ENCODE assay signal across 9 cellular contexts in the genomic region with DNA sequence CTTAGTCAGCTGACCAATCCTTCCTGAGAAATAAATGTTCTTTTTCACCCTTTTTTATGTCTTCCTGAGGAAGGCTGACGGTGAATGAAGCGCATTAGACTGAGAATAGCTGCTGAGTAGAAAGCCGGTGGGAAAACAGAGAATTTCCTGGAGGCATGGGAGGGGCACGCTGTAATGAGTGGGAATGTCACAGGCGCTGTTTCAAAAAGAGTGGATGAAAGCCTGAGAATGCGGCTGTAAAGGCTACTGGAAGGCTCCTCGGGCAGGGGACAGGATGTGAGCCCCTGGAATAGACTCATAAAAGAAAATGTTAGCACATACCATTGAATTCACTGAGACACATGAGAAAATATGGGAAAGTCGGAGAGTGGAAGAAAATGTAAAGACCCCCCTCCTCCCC. TPM values are rescaled to one million over a fixed set of nuclear protein-coding genes. Genes with fewer than 3 reads are reported as not detected.
DNase-seq lines count a peak whose midpoint lies in the region; ATAC-seq and TF ChIP-seq lines count a peak whose summit lies in the region.
"Not testable (repeated sequence)": the region's sequence is repeated elsewhere in the genome, so short reads cannot be mapped to it uniquely, and the experiment has no call there.
"Had no signal": no experiment of that assay in that cellular context is flagged by ENCODE, and none has a peak within 500 bp of the region (broad histone marks: within the 10 kb centered on the region; RNA-seq: fewer than 3 reads in every experiment).

No MANE protein-coding gene starts in this region.

- not testable (repeated sequence) for H3K27me3 Mint-ChIP-seq in Caco-2 (ENCODE audit: insufficient read depth, unreplicated experiment); T-cell; endothelial cell (ENCODE audit: unreplicated experiment)
- peaks cover 17% of the 10 kb centered on the region for H3K27me3 Mint-ChIP-seq in activated CD8-positive, alpha-beta T cell treated with anti-CD3 and anti-CD28 coated beads, Interleukin-2, amount 10 ng/mL, durations not matched to agents 7 days and 5 days (ENCODE audit: low read depth)
- peaks cover 17% of the 10 kb centered on the region for H3K27me3 Mint-ChIP-seq in activated naive CD8-positive, alpha-beta T cell treated with anti-CD3 and anti-CD28 coated beads, Interleukin-2, amount 10 ng/mL, durations not matched to agents 7 days and 5 days

- H3K27ac Mint-ChIP-seq in Caco-2 (ENCODE audit: unreplicated experiment) (peak overlapping the region; percentile 58), endothelial cell (ENCODE audit: unreplicated experiment) (peak overlapping the region; percentile 83)
- H3K27ac Mint-ChIP-seq in T-cell; activated CD8-positive, alpha-beta T cell treated with anti-CD3 and anti-CD28 coated beads, Interleukin-2, amount 10 ng/mL, durations not matched to agents 7 days and 5 days: not testable (repeated sequence)
- H3K27ac Mint-ChIP-seq in activated naive CD8-positive, alpha-beta T cell treated with anti-CD3 and anti-CD28 coated beads, Interleukin-2, amount 10 ng/mL, durations not matched to agents 7 days and 5 days, result peak overlapping the region; percentile 79

- H3K4me1 Mint-ChIP-seq in Caco-2 (ENCODE audit: low read depth, unreplicated experiment) (peaks cover 31% of the 10 kb centered on the region), T-cell (peaks cover 6 to 12% (median 7%) of the 10 kb centered on the region in 3 donors), endothelial cell (ENCODE audit: unreplicated experiment) (peaks cover 32% of the 10 kb centered on the region)
- H3K4me1 Mint-ChIP-seq in activated CD8-positive, alpha-beta T cell treated with anti-CD3 and anti-CD28 coated beads, Interleukin-2, amount 10 ng/mL, durations not matched to agents 7 days and 5 days (ENCODE audit: low read depth); activated naive CD8-positive, alpha-beta T cell treated with anti-CD3 and anti-CD28 coated beads, Interleukin-2, amount 10 ng/mL, durations not matched to agents 7 days and 5 days: not testable (repeated sequence)

- H3K4me3 Mint-ChIP-seq in Caco-2 (ENCODE audit: unreplicated experiment), result peak overlapping the region; percentile 70
- peak overlapping the region in 2 of 3 donors; percentile 31 to 49 for H3K4me3 Mint-ChIP-seq in T-cell
- peak overlapping the region; percentile 31 for H3K4me3 Mint-ChIP-seq in activated CD8-positive, alpha-beta T cell treated with anti-CD3 and anti-CD28 coated beads, Interleukin-2, amount 10 ng/mL, durations not matched to agents 7 days and 5 days
- peak overlapping the region; percentile 48 for H3K4me3 Mint-ChIP-seq in activated naive CD8-positive, alpha-beta T cell treated with anti-CD3 and anti-CD28 coated beads, Interleukin-2, amount 10 ng/mL, durations not matched to agents 7 days and 5 days
- H3K4me3 Mint-ChIP-seq in endothelial cell (ENCODE audit: unreplicated experiment), result not testable (repeated sequence)

- not testable (repeated sequence) for H3K9me3 ChIP-seq in Caco-2; trophoblast cell (ENCODE audit: insufficient read depth, low read depth, low read length)

- POLR2A ChIA-PET in Caco-2 (lab: Charles Lee), result interaction anchor here (0.6 kb wide), 1 partner anchor 164 kb away, joined by 5 read pairs; no protein-coding TSS in a partner anchor
- POLR2A ChIA-PET in T-cell (lab: Charles Lee); activated CD8-positive, alpha-beta T cell treated with anti-CD3 and anti-CD28 coated beads, Interleukin-2, amount 10 ng/mL, durations not matched to agents 7 days and 5 days (lab: Charles Lee); activated naive CD8-positive, alpha-beta T cell treated with anti-CD3 and anti-CD28 coated beads, Interleukin-2, amount 10 ng/mL, durations not matched to agents 7 days and 5 days (lab: Charles Lee): not testable (repeated sequence)

- H2AK5ac ChIP-seq in trophoblast cell (ENCODE audit: low read length), result not testable (repeated sequence)

- not testable (repeated sequence) for H3K4ac ChIP-seq in trophoblast cell (ENCODE audit: low read depth, low read length)

- H3K4me1 ChIP-seq in Caco-2, result peaks cover 56% of the 10 kb centered on the region
- not testable (repeated sequence) for H3K4me1 ChIP-seq in trophoblast cell (ENCODE audit: control insufficient read depth in 1 of 2, insufficient read depth in 2 of 2, low read length in 2 of 2)

- not testable (repeated sequence) for H3K36me3 ChIP-seq in Caco-2 (ENCODE audit: control insufficient read depth, insufficient read depth, low read length); trophoblast cell (ENCODE audit: control insufficient read depth in 1 of 2, insufficient read depth in 2 of 2, low read length in 2 of 2)

- H3K4me3 ChIP-seq in Caco-2 (ENCODE audit: low read depth, low read length), result peak overlapping the region; percentile 7; the same call in 1 of the 2 replicates
- not testable (repeated sequence) for H3K4me3 ChIP-seq in trophoblast cell (ENCODE audit: low read depth, low read length)

- CTCF ChIA-PET in Caco-2 (lab: Charles Lee), result interaction anchor here (0.6 kb wide), 1 partner anchor 9 kb away, joined by 5 read pairs; no protein-coding TSS in a partner anchor
- CTCF ChIA-PET in T-cell (lab: Charles Lee); activated CD8-positive, alpha-beta T cell treated with anti-CD3 and anti-CD28 coated beads, Interleukin-2, amount 10 ng/mL, durations not matched to agents 7 days and 5 days (lab: Charles Lee): not testable (repeated sequence)

- H3K4me2 ChIP-seq in trophoblast cell (ENCODE audit: low read length), result peak overlapping the region; percentile 36

- WGBS in trophoblast cell (ENCODE audit: extremely low coverage, insufficient coverage, insufficient read length), result no CpG with 5 or more reads among the region's 8 CpGs

- not testable (repeated sequence) for H3K9me3 Mint-ChIP-seq in Caco-2 (ENCODE audit: unreplicated experiment); T-cell; activated CD8-positive, alpha-beta T cell treated with anti-CD3 and anti-CD28 coated beads, Interleukin-2, amount 10 ng/mL, durations not matched to agents 7 days and 5 days (ENCODE audit: insufficient read depth); activated naive CD8-positive, alpha-beta T cell treated with anti-CD3 and anti-CD28 coated beads, Interleukin-2, amount 10 ng/mL, durations not matched to agents 7 days and 5 days; endothelial cell (ENCODE audit: unreplicated experiment)

- not testable (repeated sequence) for H4K12ac ChIP-seq in trophoblast cell (ENCODE audit: low read depth, low read length)

- peak; percentile 45 to 49 (median 48) for ATAC-seq in T-cell (replicated peaks in 1 of 4)
- ATAC-seq in activated CD8-positive, alpha-beta T cell treated with anti-CD3 and anti-CD28 coated beads, Interleukin-2, amount 10 ng/mL, durations not matched to agents 7 days and 5 days, result peak; percentile 40
- peak; percentile 37 for ATAC-seq in activated naive CD8-positive, alpha-beta T cell treated with anti-CD3 and anti-CD28 coated beads, Interleukin-2, amount 10 ng/mL, durations not matched to agents 7 days and 5 days (ENCODE audit: low read depth)

- H2BK120ac ChIP-seq in trophoblast cell (ENCODE audit: insufficient read depth, low read length, poor library complexity), result peak overlapping the region; percentile 76

- H3K9ac ChIP-seq in trophoblast cell (ENCODE audit: low read length), result not testable (repeated sequence)

- BruUV-seq in Caco-2 (replicated peaks; lab: Mats Ljungman, UMichigan), result TSS peak; percentile 89

- H3K79me1 ChIP-seq in trophoblast cell (ENCODE audit: low read length), result peaks cover 12% of the 10 kb centered on the region

- H4K8ac ChIP-seq in trophoblast cell (ENCODE audit: low read depth, low read length), result not testable (repeated sequence)

- DNase-seq in Caco-2 (peak in 1 of 2 experiments; percentile 9), endothelial cell (ENCODE audit: low spot score) (peak; percentile 19), lung microvascular endothelial cell (ENCODE audit: low read depth in 2 of 2) (peak; percentile 60 to 64)
- not testable (repeated sequence) for DNase-seq in T-cell; activated CD8-positive, alpha-beta T cell treated with anti-CD3 and anti-CD28 coated beads, Interleukin-2, amount 10 ng/mL, durations not matched to agents 7 days and 5 days; activated naive CD8-positive, alpha-beta T cell treated with anti-CD3 and anti-CD28 coated beads, Interleukin-2, amount 10 ng/mL, durations not matched to agents 7 days and 5 days; trophoblast cell

- H3K36me3 Mint-ChIP-seq in Caco-2 (ENCODE audit: insufficient read depth, unreplicated experiment), result peaks cover 89% of the 10 kb centered on the region
- H3K36me3 Mint-ChIP-seq in T-cell; activated CD8-positive, alpha-beta T cell treated with anti-CD3 and anti-CD28 coated beads, Interleukin-2, amount 10 ng/mL, durations not matched to agents 7 days and 5 days (ENCODE audit: low read depth); activated naive CD8-positive, alpha-beta T cell treated with anti-CD3 and anti-CD28 coated beads, Interleukin-2, amount 10 ng/mL, durations not matched to agents 7 days and 5 days; endothelial cell (ENCODE audit: low read depth, unreplicated experiment): not testable (repeated sequence)

- not testable (repeated sequence) for H3K14ac ChIP-seq in trophoblast cell (ENCODE audit: low read length)

- TF ChIP-seq CTCF in Caco-2 (IDR thresholded peaks at IDR 0.05; ENCODE audit: insufficient read depth in 1 of 2, low read depth in 1 of 2, low read length in 1 of 2, severe bottlenecking in 1 of 2, unreplicated experiment in 1 of 2); endothelial cell (IDR thresholded peaks at IDR 0.05; ENCODE audit: unreplicated experiment): not testable (repeated sequence)

- H3K79me2 ChIP-seq in trophoblast cell (ENCODE audit: control insufficient read depth, insufficient read depth, low read length, poor library complexity), result not testable (repeated sequence)

- H3K18ac ChIP-seq in trophoblast cell (ENCODE audit: low read length), result not testable (repeated sequence)

- H4K91ac ChIP-seq in trophoblast cell (ENCODE audit: low read depth, low read length), result not testable (repeated sequence)

- intact Hi-C loops in Caco-2 (cut with micrococcal nuclease; ENCODE audit: unreplicated experiment), result not testable (repeated sequence)

- not testable (repeated sequence) for H2BK12ac ChIP-seq in trophoblast cell (ENCODE audit: low read length)

- not testable (repeated sequence) for H3K23ac ChIP-seq in trophoblast cell (ENCODE audit: low read length)

- not testable (repeated sequence) for H3K27me3 ChIP-seq in Caco-2 (replicated peaks; ENCODE audit: control insufficient read depth, insufficient read depth, low read length); trophoblast cell (ENCODE audit: insufficient read depth, low read length)

- H3K27ac ChIP-seq in trophoblast cell (ENCODE audit: low read depth, low read length), result peak overlapping the region; percentile 83

- H2AFZ ChIP-seq in trophoblast cell (ENCODE audit: insufficient read depth, low read length, poor library complexity), result not testable (repeated sequence)

- H2BK5ac ChIP-seq in trophoblast cell (ENCODE audit: low read depth, low read length, poor library complexity), result not testable (repeated sequence)

RNA-seq across cellular contexts. Expression of a gene that starts 29.6 kb away (rescaled TPM):
- 129 and 141 TPM in 2 replicates for total RNA-seq in Caco-2 (2022)
- total RNA-seq in T-cell, result 1 to 10 TPM in 1 of 5 donors, under 1 TPM in 4; 0.10 to 2.5 (median 0.21) TPM
- total RNA-seq in activated CD8-positive, alpha-beta T cell treated with anti-CD3 and anti-CD28 coated beads, Interleukin-2, amount 10 ng/mL, durations not matched to agents 7 days and 5 days, result under 1 TPM; 0.13 to 0.18 TPM
- under 1 TPM in 1 of 2 experiments, not detected in 1; 0.11 TPM for total RNA-seq in activated naive CD8-positive, alpha-beta T cell treated with anti-CD3 and anti-CD28 coated beads, Interleukin-2, amount 10 ng/mL, durations not matched to agents 7 days and 5 days
- total RNA-seq in endothelial cell (ENCODE audit: unreplicated experiment), result 0.64 TPM
- not detected in 2 replicates for total RNA-seq in lung microvascular endothelial cell
- 17.6 TPM in 2 replicates for polyA plus RNA-seq in trophoblast cell (2013)
- total RNA-seq: HT-29, NCI-H460 had no signal

RNA-seq across cellular contexts. Expression of a gene that starts 53.9 kb away (rescaled TPM):
- total RNA-seq in Caco-2 (2022), result not detected in 2 replicates
- under 1 TPM in 3 of 5 donors, not detected in 2; 0.54 to 0.64 (median 0.59) TPM for total RNA-seq in T-cell
- not detected for total RNA-seq in activated CD8-positive, alpha-beta T cell treated with anti-CD3 and anti-CD28 coated beads, Interleukin-2, amount 10 ng/mL, durations not matched to agents 7 days and 5 days
- not detected for total RNA-seq in activated naive CD8-positive, alpha-beta T cell treated with anti-CD3 and anti-CD28 coated beads, Interleukin-2, amount 10 ng/mL, durations not matched to agents 7 days and 5 days
- 4.5 TPM for total RNA-seq in endothelial cell (ENCODE audit: unreplicated experiment)
- not detected in 2 replicates for total RNA-seq in lung microvascular endothelial cell
- 0.04 and 0.05 TPM in 2 replicates for polyA plus RNA-seq in trophoblast cell (2013)
- total RNA-seq: HT-29, NCI-H460 had no signal

Comparison
In these comparisons a context has a peak if more than half of its experiments do, and no peak if none do; other contexts are left out.
1. RNA of a gene that starts 29.6 kb away (total RNA-seq): 129 to 141 TPM in Caco-2; 0.64 TPM in endothelial cell (single experiment), 0.10 to 2.5 TPM in T-cell, 0.13 to 0.18 TPM in activated CD8-positive, alpha-beta T cell treated with anti-CD3 and anti-CD28 coated beads, Interleukin-2, amount 10 ng/mL, durations not matched to agents 7 days and 5 days, 0.11 TPM in activated naive CD8-positive, alpha-beta T cell treated with anti-CD3 and anti-CD28 coated beads, Interleukin-2, amount 10 ng/mL, durations not matched to agents 7 days and 5 days and not detected in lung microvascular endothelial cell; every median in the first group is over 10 times any median in the second.
2. Peak in every context shown above with its lines, with median percentiles within 50 percentile points of each other: ATAC-seq.